ENCODE assay signal across 1 cellular context in the genomic region with DNA sequence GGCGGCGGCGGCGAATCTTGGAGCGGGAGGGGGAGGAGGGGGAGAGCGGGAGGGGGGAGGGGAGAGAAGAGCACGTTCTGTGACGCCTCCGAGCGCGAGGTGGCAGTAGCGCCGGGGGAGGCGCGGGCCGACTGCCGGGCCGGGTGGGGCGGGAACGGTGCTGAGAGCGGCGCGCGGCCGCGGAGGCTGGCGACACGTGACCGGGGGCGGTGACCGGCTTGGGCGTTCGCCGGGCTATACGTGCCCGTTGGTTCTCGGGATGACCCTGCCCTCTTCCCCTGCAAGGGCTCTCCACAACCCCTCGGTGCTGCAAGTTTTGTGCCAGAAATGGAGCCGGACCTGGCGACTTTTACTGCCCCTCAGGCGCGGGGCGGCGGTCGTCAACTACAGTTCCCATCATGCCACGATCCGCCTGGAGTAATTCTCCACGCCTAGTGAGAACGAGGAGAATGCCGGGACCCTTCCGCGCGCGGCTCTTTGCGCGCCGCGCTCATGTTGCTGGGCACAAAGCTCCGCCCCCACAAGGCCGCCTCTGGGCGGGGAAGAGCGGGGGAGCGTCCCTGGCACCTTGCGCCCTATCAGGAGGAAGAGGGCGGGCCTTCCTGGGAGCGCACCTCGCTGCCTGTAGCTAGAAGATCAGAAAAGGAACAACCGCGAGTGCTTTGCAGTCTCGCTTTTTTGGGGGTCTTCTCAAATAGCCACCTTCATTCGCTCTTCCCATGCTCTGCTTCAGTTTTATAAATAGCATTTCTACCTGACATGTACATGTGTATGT.
TF ChIP-seq lines count a peak whose summit lies in the region.

A gene with protein sequence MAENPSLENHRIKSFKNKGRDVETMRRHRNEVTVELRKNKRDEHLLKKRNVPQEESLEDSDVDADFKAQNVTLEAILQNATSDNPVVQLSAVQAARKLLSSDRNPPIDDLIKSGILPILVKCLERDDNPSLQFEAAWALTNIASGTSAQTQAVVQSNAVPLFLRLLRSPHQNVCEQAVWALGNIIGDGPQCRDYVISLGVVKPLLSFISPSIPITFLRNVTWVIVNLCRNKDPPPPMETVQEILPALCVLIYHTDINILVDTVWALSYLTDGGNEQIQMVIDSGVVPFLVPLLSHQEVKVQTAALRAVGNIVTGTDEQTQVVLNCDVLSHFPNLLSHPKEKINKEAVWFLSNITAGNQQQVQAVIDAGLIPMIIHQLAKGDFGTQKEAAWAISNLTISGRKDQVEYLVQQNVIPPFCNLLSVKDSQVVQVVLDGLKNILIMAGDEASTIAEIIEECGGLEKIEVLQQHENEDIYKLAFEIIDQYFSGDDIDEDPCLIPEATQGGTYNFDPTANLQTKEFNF (minus strand): TSS at position 133 of the 775 bp plus-strand sequence. CDS start 176 bp downstream, outside the sequence.

TF ChIP-seq in HCT116, 20 proteins besides CTCF, POLR2A, EP300 and RAD21 (continued from another document):
- TF ChIP-seq TCF7L2 (IDR thresholded peaks at IDR 0.05; ENCODE audit: borderline replicate concordance, extremely low read depth, insufficient read depth, insufficient read length) (no peak), MAX (IDR thresholded peaks at IDR 0.05) (peak; percentile 85)
